In genomic region chr7:116952640-116953371, GRCh38 we compare ENCODE assay signal across 8 cellular contexts. TPM values are rescaled to one million over a fixed set of nuclear protein-coding genes. Genes with fewer than 3 reads are reported as not detected.
DNase-seq lines count a peak whose midpoint lies in the region; ATAC-seq and TF ChIP-seq lines count a peak whose summit lies in the region.

No MANE protein-coding gene starts in this region.

- POLR2A ChIA-PET in AG04450 (lab: Yijun Ruan, JAX) = interaction anchor here (0.8 to 1.1 kb wide), 2 partner anchors 10 to 178 kb away, joined by 3 read pairs; no protein-coding TSS in a partner anchor
- POLR2A ChIA-PET in OCI-LY7 (lab: Charles Lee) = interaction anchor here (0.7 to 1.1 kb wide), 2 partner anchors 36 to 91 kb away, joined by 4 to 5 read pairs; no protein-coding TSS in a partner anchor

- H3K4me2 ChIP-seq in OCI-LY7 (ENCODE audit: low read length) = peak overlapping the region; percentile 96

- BruUV-seq in OCI-LY7 (replicated peaks; lab: Mats Ljungman, UMichigan) = TSS peak; percentile 83

- peak overlapping the region; percentile 76 for H3K27ac Mint-ChIP-seq in central memory CD8-positive, alpha-beta T cell (ENCODE audit: low read depth)
- peak overlapping the region; percentile 77 to 91 for H3K27ac Mint-ChIP-seq in stimulated activated naive CD8-positive, alpha-beta T cell treated with anti-CD3 and anti-CD28 coated beads, Interleukin-15, amount 100 ng/mL, for 72 hours

- peak overlapping the region; percentile 68 for H3K4me3 ChIP-seq in AG04450 (ENCODE audit: low read depth, low read length)
- H3K4me3 ChIP-seq in OCI-LY7 (ENCODE audit: low read depth, low read length, poor library complexity, severe bottlenecking) = peak overlapping the region; percentile 83

- CTCF ChIA-PET in AG04450 (lab: Charles Lee) (interaction anchor here (1.5 kb wide), 1 partner anchor 22 kb away, joined by 5 read pairs; no protein-coding TSS in a partner anchor), OCI-LY7 (lab: Charles Lee; ENCODE audit: unreplicated experiment) (interaction anchor here (0.6 kb wide), 1 partner anchor 10 kb away, joined by 3 read pairs; no protein-coding TSS in a partner anchor)

- peak overlapping the region; percentile 84 for H3K4me3 Mint-ChIP-seq in central memory CD8-positive, alpha-beta T cell
- H3K4me3 Mint-ChIP-seq in stimulated activated naive CD8-positive, alpha-beta T cell treated with anti-CD3 and anti-CD28 coated beads, Interleukin-15, amount 100 ng/mL, for 72 hours = peak overlapping the region; percentile 79 to 83

- no peaks in the 10 kb centered on the region for H3K36me3 ChIP-seq in OCI-LY7 (ENCODE audit: insufficient read depth, low read length)

- ATAC-seq in GM18511 (IDR thresholded peaks at IDR 0.05; ENCODE audit: unreplicated experiment) = peak; percentile 21
- ATAC-seq in central memory CD8-positive, alpha-beta T cell (replicated peaks; ENCODE audit: extremely low read depth, poor library complexity, severe bottlenecking) = peak; percentile 31
- ATAC-seq in stimulated activated naive CD8-positive, alpha-beta T cell treated with anti-CD3 and anti-CD28 coated beads, Interleukin-15, amount 100 ng/mL, for 72 hours = no peak

- peak overlapping the region; percentile 100 for H2AFZ ChIP-seq in OCI-LY7 (ENCODE audit: low read length)

- H3K27me3 ChIP-seq in AG04450 (ENCODE audit: control insufficient read depth, insufficient read depth, low read length) = no peaks in the 10 kb centered on the region

- intact Hi-C loops in OCI-LY7 (cut with micrococcal nuclease; ENCODE audit: unreplicated experiment) = loop anchor here (1.0 to 10.0 kb wide), 2 partner anchors 91 to 798 kb away; partner anchors contain the start of gene CAPZA2

- peaks cover 28% of the 10 kb centered on the region for H3K4me1 ChIP-seq in OCI-LY7 (ENCODE audit: insufficient read depth, low read length, poor library complexity, severe bottlenecking)

- H3K9me2 ChIP-seq in OCI-LY7 (ENCODE audit: insufficient read depth, low read length) = no peaks in the 10 kb centered on the region

- no peaks in the 10 kb centered on the region for H3K27me3 Mint-ChIP-seq in central memory CD8-positive, alpha-beta T cell
- peaks cover 6% of the 10 kb centered on the region for H3K27me3 Mint-ChIP-seq in stimulated activated naive CD8-positive, alpha-beta T cell treated with anti-CD3 and anti-CD28 coated beads, Interleukin-15, amount 100 ng/mL, for 72 hours

- H3K79me2 ChIP-seq in OCI-LY7 (ENCODE audit: insufficient read depth, low read depth, low read length) = peaks cover 6% of the 10 kb centered on the region; the same call in 1 of the 2 replicates

- peaks cover 7% of the 10 kb centered on the region for H3K36me3 Mint-ChIP-seq in central memory CD8-positive, alpha-beta T cell (ENCODE audit: insufficient read depth)

- peaks cover 26% of the 10 kb centered on the region for H3K4me1 Mint-ChIP-seq in central memory CD8-positive, alpha-beta T cell
- peaks cover 29% of the 10 kb centered on the region for H3K4me1 Mint-ChIP-seq in stimulated activated naive CD8-positive, alpha-beta T cell treated with anti-CD3 and anti-CD28 coated beads, Interleukin-15, amount 100 ng/mL, for 72 hours

- TF ChIP-seq CTCF in AG04450 (IDR thresholded peaks at IDR 0.05; ENCODE audit: low read depth, low read length) (no peak), OCI-LY7 (conservative IDR thresholded peaks at IDR 0.05; ENCODE audit: low read length) (no peak)

- H3K9me3 ChIP-seq in AG04450 (ENCODE audit: control insufficient read depth, insufficient read depth, low read length) = no peaks in the 10 kb centered on the region
- H3K9me3 ChIP-seq in OCI-LY7 (ENCODE audit: low read length) = no peaks in the 10 kb centered on the region

- no peaks in the 10 kb centered on the region for H3K9me3 Mint-ChIP-seq in central memory CD8-positive, alpha-beta T cell
- no peaks in the 10 kb centered on the region for H3K9me3 Mint-ChIP-seq in stimulated activated naive CD8-positive, alpha-beta T cell treated with anti-CD3 and anti-CD28 coated beads, Interleukin-15, amount 100 ng/mL, for 72 hours

- DNase-seq in AG04450 (ENCODE audit: low read depth, low spot score) (no peak), HPDE6-E6E7 (ENCODE audit: extremely low spot score) (peak; percentile 15), OCI-LY7 (ENCODE audit: low spot score) (peak; percentile 70), kidney tubule cell (ENCODE audit: low spot score) (peak; percentile 40), T1000 (lab: John Stamatoyannopoulos, UW) (no peak)
- no peak for DNase-seq in central memory CD8-positive, alpha-beta T cell (ENCODE audit: low spot score in 2 of 2)
- DNase-seq in stimulated activated naive CD8-positive, alpha-beta T cell treated with anti-CD3 and anti-CD28 coated beads, Interleukin-15, amount 100 ng/mL, for 72 hours = no peak

- H3K27ac ChIP-seq in AG04450 (ENCODE audit: low read depth, low read length) (peak overlapping the region; percentile 49), OCI-LY7 (ENCODE audit: low read depth, low read length, poor library complexity, severe bottlenecking) (peak overlapping the region; percentile 64)

- peaks cover 7% of the 10 kb centered on the region; the same call in 1 of the 2 replicates for H4K20me1 ChIP-seq in OCI-LY7 (ENCODE audit: insufficient read depth, low read length)

RNA-seq across cellular contexts. Expression of gene ST7, which starts 0.5 kb away (rescaled TPM):
- 30.9 and 34.5 TPM in 2 replicates for polyA plus RNA-seq in AG04450 (2011; rRNA removed)
- polyA minus RNA-seq in AG04450 (2011; rRNA and poly(A)+ RNA removed) = 30.0 and 34.2 TPM in 2 replicates
- total RNA-seq in OCI-LY7 (2014; rRNA removed; shearing (Covaris generic)) = 7.4 and 9.6 TPM in 2 replicates
- total RNA-seq in OCI-LY7 (2022) = 7.3 and 10.7 TPM in 2 replicates

Comparison
In these comparisons a context has a peak if more than half of its experiments do, and no peak if none do; other contexts are left out.
1. DNase-seq: peak in HPDE6-E6E7 (single experiment), OCI-LY7 (single experiment) and kidney tubule cell (single experiment); none in AG04450 (single experiment), central memory CD8-positive, alpha-beta T cell (0 of 2), stimulated activated naive CD8-positive, alpha-beta T cell treated with anti-CD3 and anti-CD28 coated beads, Interleukin-15, amount 100 ng/mL, for 72 hours (0 of 2) and T1000 (single experiment).